In genomic region chr16:89241187-89242003, GRCh38 we compare ENCODE assay signal across 1 cellular context.
TF ChIP-seq lines count a peak whose summit lies in the region.

No MANE protein-coding gene starts in this region.

TF ChIP-seq in HepG2, 621 proteins besides CTCF, POLR2A, EP300 and RAD21 (continued from another document and continues in another):
- TF ChIP-seq RERE (CRISPR knock-in tag; IDR thresholded peaks at IDR 0.05; ENCODE audit: low read depth) (peak; percentile 25; the same call in 1 of the 2 replicates), ZNF879 (CRISPR knock-in tag; IDR thresholded peaks at IDR 0.05) (peak; percentile 95), CEBPZ (IDR thresholded peaks at IDR 0.05; ENCODE audit: low read length) (no peak), THAP11 (CRISPR knock-in tag; IDR thresholded peaks at IDR 0.05) (peak; percentile 95), KLF12 (CRISPR knock-in tag; IDR thresholded peaks at IDR 0.05; ENCODE audit: borderline replicate concordance) (no peak; the same call in 1 of the 2 replicates), POGZ (CRISPR knock-in tag; IDR thresholded peaks at IDR 0.05) (peak; percentile 82; the same call in 1 of the 2 replicates), SNAI1 (CRISPR knock-in tag; IDR thresholded peaks at IDR 0.05; ENCODE audit: borderline replicate concordance) (peak; percentile 71; the same call in 1 of the 2 replicates), ZNF274 (CRISPR knock-in tag; IDR thresholded peaks at IDR 0.05) (peak; percentile 40; the same call in 1 of the 2 replicates), ZNF629 (CRISPR knock-in tag; conservative IDR thresholded peaks at IDR 0.05) (peak; percentile 7; the same call in 1 of the 2 replicates), GTF2F1 (IDR thresholded peaks at IDR 0.05; ENCODE audit: low read length) (no peak), ZNF512 (CRISPR knock-in tag; IDR thresholded peaks at IDR 0.05) (no peak), GRHL1 (CRISPR knock-in tag; conservative IDR thresholded peaks at IDR 0.05) (no peak), HNF4G (IDR thresholded peaks at IDR 0.05; ENCODE audit: borderline replicate concordance, low read depth, low read length) (no peak), HNF4G (CRISPR knock-in tag; IDR thresholded peaks at IDR 0.05; ENCODE audit: borderline replicate concordance, low read depth) (no peak; the same call in 1 of the 2 replicates), ZNF672 (CRISPR knock-in tag; IDR thresholded peaks at IDR 0.05) (no peak), PPARG (CRISPR knock-in tag; conservative IDR thresholded peaks at IDR 0.05) (no peak), ZBTB39 (CRISPR knock-in tag; IDR thresholded peaks at IDR 0.05) (no peak), MAZ (IDR thresholded peaks at IDR 0.05; ENCODE audit: borderline replicate concordance, low read depth, low read length) (peak; percentile 100; the same call in 1 of the 2 replicates), MAZ (CRISPR knock-in tag; IDR thresholded peaks at IDR 0.05; ENCODE audit: low read depth) (peak; percentile 100), ZNF281 (CRISPR knock-in tag; IDR thresholded peaks at IDR 0.05; ENCODE audit: borderline replicate concordance) (peak; percentile 11; the same call in 1 of the 2 replicates), ZNF614 (CRISPR knock-in tag; IDR thresholded peaks at IDR 0.05; ENCODE audit: borderline replicate concordance) (peak; percentile 81), AFF4 (CRISPR knock-in tag; IDR thresholded peaks at IDR 0.05) (peak; percentile 53; the same call in 1 of the 2 replicates), LCORL (IDR thresholded peaks at IDR 0.05) (no peak), LCORL (CRISPR knock-in tag; IDR thresholded peaks at IDR 0.05) (peak; percentile 79), ZNF552 (CRISPR knock-in tag; IDR thresholded peaks at IDR 0.05; ENCODE audit: borderline replicate concordance) (peak; percentile 26; the same call in 1 of the 2 replicates), ZKSCAN5 (CRISPR knock-in tag; IDR thresholded peaks at IDR 0.05) (peak; percentile 17; the same call in 1 of the 2 replicates), ZNF572 (CRISPR knock-in tag; IDR thresholded peaks at IDR 0.05) (no peak), NFE2L1 (CRISPR knock-in tag; IDR thresholded peaks at IDR 0.05; ENCODE audit: borderline replicate concordance) (peak; percentile 30; the same call in 1 of the 2 replicates), PTBP1 (IDR thresholded peaks at IDR 0.05; ENCODE audit: low read depth, low read length, poor library complexity, severe bottlenecking) (no peak), MEF2D (CRISPR knock-in tag; IDR thresholded peaks at IDR 0.05) (no peak; the same call in none of the 2 replicates), TERF1 (CRISPR knock-in tag; IDR thresholded peaks at IDR 0.05) (0 out of 2 replicates have a peak, but pooled peaks have one; percentile 24)
